ENCODE assay signal across 34 cellular contexts in the genomic region with DNA sequence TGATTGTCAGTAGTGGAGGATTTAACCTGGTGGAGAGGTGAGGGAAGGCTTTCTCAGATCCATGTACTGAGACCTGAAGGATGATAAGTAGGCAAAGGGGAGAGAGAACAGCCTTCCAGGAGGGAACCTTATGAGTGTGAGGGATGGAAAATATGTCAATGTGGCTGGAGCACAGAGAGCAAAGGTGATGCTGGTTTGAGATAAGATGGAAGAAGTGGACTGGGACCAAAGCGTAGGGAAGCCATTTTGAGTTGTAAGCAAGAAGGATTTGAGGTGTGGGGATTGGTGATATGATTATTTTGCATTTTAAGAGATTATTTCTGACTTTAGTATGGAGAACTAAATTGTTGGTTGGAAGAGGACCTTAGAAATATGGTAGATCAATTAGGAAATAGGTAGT. TPM values are rescaled to one million over a fixed set of nuclear protein-coding genes. Genes with fewer than 3 reads are reported as not detected.
"Had no signal": no experiment of that assay in that cellular context is flagged by ENCODE, and none has a peak within 500 bp of the region (broad histone marks: within the 10 kb centered on the region; RNA-seq: fewer than 3 reads in every experiment).

No MANE protein-coding gene starts in this region.

- H3K9me3 ChIP-seq: ascending aorta, body of pancreas had no signal

- H2AFZ ChIP-seq: PC-9 had no signal

- ATAC-seq: activated CD8-positive, alpha-beta memory T cell treated with anti-CD3 and anti-CD28 coated beads, Interleukin-2, amount 10 ng/mL, durations not matched to agents 7 days and 5 days; activated naive CD4-positive, alpha-beta T cell treated with anti-CD3 and anti-CD28 coated beads, Interleukin-2, amount 50 U/mL, for 72 hours; activated naive CD8-positive, alpha-beta T cell treated with anti-CD3 and anti-CD28 coated beads, Interleukin-2, amount 50 U/mL, for 24 hours; body of pancreas; T-helper 17 cell; WTC11 had no signal

- DNase-seq: activated CD4-positive, alpha-beta T cell treated with anti-CD3 and anti-CD28 coated beads for 1 hour; activated CD4-positive, alpha-beta T cell treated with anti-CD3 and anti-CD28 coated beads, Interleukin-2, amount 10 ng/mL, durations not matched to agents 24 days and 14 days; activated CD4-positive, alpha-beta T cell treated with anti-CD3 and anti-CD28 coated beads, Interleukin-2, amount 50 U/mL, for 48 hours; activated CD8-positive, alpha-beta memory T cell treated with anti-CD3 and anti-CD28 coated beads, Interleukin-2, amount 10 ng/mL, durations not matched to agents 7 days and 5 days; activated effector memory CD4-positive, alpha-beta T cell treated with Interleukin-2 at 50 U/mL for 16 hours; activated naive CD4-positive, alpha-beta T cell treated with Interleukin-2 at 50 U/mL for 16 hours; activated naive CD8-positive, alpha-beta T cell treated with anti-CD3 and anti-CD28 coated beads, Interleukin-2, amount 50 U/mL, for 24 hours; activated T-cell treated with anti-CD3 and anti-CD28 coated beads, Interleukin-2, amount 50 U/mL, for 24 hours; amniotic stem cell; body of pancreas; central memory CD4-positive, alpha-beta T cell; NCI-H1092 treated with DMSO at 0.1 percent for 48 hours; NCI-H1417 treated with DMSO at 0.1 percent for 48 hours; NCI-H1694; NCI-H2029; NCI-H2107; NCI-H2171 treated with DMSO at 0.1 percent for 48 hours; NCI-H226; NCI-H526; NCI-H774; SHP77 treated with DMSO at 0.1 percent for 48 hours; T-helper 17 cell; T-helper 9 cell had no signal

- H3K4me3 ChIP-seq: ascending aorta, body of pancreas, PC-9 had no signal

- H3K27me3 ChIP-seq: ascending aorta, body of pancreas had no signal

- H3K4me2 ChIP-seq: PC-9 had no signal

- H3K27ac ChIP-seq: ascending aorta, body of pancreas, PC-9 had no signal

RNA-seq across cellular contexts. Expression of a gene that starts 57.2 kb away (rescaled TPM):
- total RNA-seq: activated CD4-positive, alpha-beta T cell treated with anti-CD3 and anti-CD28 coated beads, Interleukin-2, amount 10 ng/mL, durations not matched to agents 24 days and 14 days; activated CD8-positive, alpha-beta memory T cell treated with anti-CD3 and anti-CD28 coated beads, Interleukin-2, amount 10 ng/mL, durations not matched to agents 7 days and 5 days; activated naive CD4-positive, alpha-beta T cell treated with anti-CD3 and anti-CD28 coated beads, Interleukin-2, amount 50 U/mL, for 72 hours; activated T-helper 1 cell treated with anti-CD3 and anti-CD28 coated beads, Interleukin-12 subunit alpha, Interleukin-12 subunit beta, Interleukin-2, Interleukin-4 antibody, amounts not matched to agents 30 ng/mL and 10 ng/mL and 1 ng/mL, durations not matched to agents 14 hours and 24 hours and 36 hours; ascending aorta; body of pancreas; bronchial epithelial cell; chondrocyte; LHCN-M2; MCF 10A; NCI-H460; PC-9; SK-MEL-5; T-helper 17 cell; WTC11 had no signal
